Comparison of ENCODE assay signal across 1 cellular context in genomic region chr19:4182082-4182926, GRCh38.
TF ChIP-seq lines count a peak whose summit lies in the region.

Gene ANKRD24, plus strand, starts transcription at chr19:4182689. Its CDS starts 3,737 bp downstream, at chr19:4186426.
Gene SIRT6, minus strand, starts transcription at chr19:4182563. Its CDS starts 24 bp downstream, at chr19:4182539.

TF ChIP-seq in HepG2, 621 proteins besides CTCF, POLR2A, EP300 and RAD21 (continued from another document and continues in another):
- peak; percentile 62; the same call in 1 of the 2 replicates for TF ChIP-seq YEATS4 (CRISPR knock-in tag; IDR thresholded peaks at IDR 0.05; ENCODE audit: borderline replicate concordance)
- peak; percentile 89 for TF ChIP-seq ZNF605 (CRISPR knock-in tag; IDR thresholded peaks at IDR 0.05)
- TF ChIP-seq AKAP8 (CRISPR knock-in tag; IDR thresholded peaks at IDR 0.05): peak; percentile 56; the same call in 1 of the 2 replicates
- TF ChIP-seq HOMEZ (CRISPR knock-in tag; IDR thresholded peaks at IDR 0.05; ENCODE audit: low read depth): no peak
- 0 out of 2 replicates have a peak, but pooled peaks have one; percentile 69 for TF ChIP-seq HES4 (CRISPR knock-in tag; IDR thresholded peaks at IDR 0.05; ENCODE audit: borderline replicate concordance)
- TF ChIP-seq ZNF18 (CRISPR knock-in tag; IDR thresholded peaks at IDR 0.05; ENCODE audit: insufficient replicate concordance): no peak
- TF ChIP-seq RNF2 (conservative IDR thresholded peaks at IDR 0.05; ENCODE audit: low read depth): 0 out of 2 replicates have a peak, but pooled peaks have one; percentile 56
- TF ChIP-seq FOXO4 (CRISPR knock-in tag; conservative IDR thresholded peaks at IDR 0.05): no peak
- peak; percentile 57; the same call in 1 of the 2 replicates for TF ChIP-seq SKIL (CRISPR knock-in tag; IDR thresholded peaks at IDR 0.05; ENCODE audit: borderline replicate concordance)
- no peak for TF ChIP-seq DPF2 (CRISPR knock-in tag; IDR thresholded peaks at IDR 0.05; ENCODE audit: borderline replicate concordance, low read depth)
- peak; percentile 79 for TF ChIP-seq RBM39 (IDR thresholded peaks at IDR 0.05; ENCODE audit: low read depth, low read length, poor library complexity, severe bottlenecking)
- 0 out of 2 replicates have a peak, but pooled peaks have one; percentile 69 for TF ChIP-seq ZNF572 (CRISPR knock-in tag; IDR thresholded peaks at IDR 0.05)
- no peak for TF ChIP-seq TIGD3 (CRISPR knock-in tag; IDR thresholded peaks at IDR 0.05; ENCODE audit: borderline replicate concordance)
- TF ChIP-seq TBX2 (CRISPR knock-in tag; IDR thresholded peaks at IDR 0.05; ENCODE audit: borderline replicate concordance): peak; percentile 74; the same call in 1 of the 2 replicates
- TF ChIP-seq E2F2 (CRISPR knock-in tag; IDR thresholded peaks at IDR 0.05; ENCODE audit: borderline replicate concordance): no peak; the same call in 1 of the 2 replicates
- no peak for TF ChIP-seq ZNF740 (CRISPR knock-in tag; IDR thresholded peaks at IDR 0.05)
- TF ChIP-seq MED13 (CRISPR knock-in tag; IDR thresholded peaks at IDR 0.05): no peak
- TF ChIP-seq FOXM1 (CRISPR knock-in tag; IDR thresholded peaks at IDR 0.05): no peak
- no peak for TF ChIP-seq FOSL1 (CRISPR knock-in tag; IDR thresholded peaks at IDR 0.05; ENCODE audit: borderline replicate concordance)
- TF ChIP-seq ZNF652 (CRISPR knock-in tag; IDR thresholded peaks at IDR 0.05; ENCODE audit: borderline replicate concordance, low read depth): no peak; the same call in 1 of the 2 replicates
- TF ChIP-seq ZNF674 (CRISPR knock-in tag; IDR thresholded peaks at IDR 0.05; ENCODE audit: low read depth): no peak
- no peak for TF ChIP-seq CHD2 (IDR thresholded peaks at IDR 0.05; ENCODE audit: low read depth, low read length)
- TF ChIP-seq CEBPG (CRISPR knock-in tag; IDR thresholded peaks at IDR 0.05): peak; percentile 18; the same call in 1 of the 2 replicates
- 0 out of 2 replicates have a peak, but pooled peaks have one; percentile 13 for TF ChIP-seq ZNF567 (CRISPR knock-in tag; IDR thresholded peaks at IDR 0.05; ENCODE audit: borderline replicate concordance)
- peak; percentile 87 for TF ChIP-seq ZNF547 (CRISPR knock-in tag; IDR thresholded peaks at IDR 0.05)
- peak; percentile 84; the same call in 1 of the 2 replicates for TF ChIP-seq ZNF33A (CRISPR knock-in tag; IDR thresholded peaks at IDR 0.05; ENCODE audit: borderline replicate concordance)
- no peak for TF ChIP-seq ZNF207 (IDR thresholded peaks at IDR 0.05; ENCODE audit: borderline replicate concordance)
- no peak for TF ChIP-seq SRF (IDR thresholded peaks at IDR 0.05; ENCODE audit: low read depth, low read length)
- TF ChIP-seq HIVEP1 (CRISPR knock-in tag; IDR thresholded peaks at IDR 0.05): peak; percentile 87
- no peak for TF ChIP-seq TRIM22 (IDR thresholded peaks at IDR 0.05)
- no peak for TF ChIP-seq NFIB (CRISPR knock-in tag; IDR thresholded peaks at IDR 0.05; ENCODE audit: borderline replicate concordance)
- TF ChIP-seq KLF13 (CRISPR knock-in tag; IDR thresholded peaks at IDR 0.05): no peak
- TF ChIP-seq THAP9 (CRISPR knock-in tag; IDR thresholded peaks at IDR 0.05; ENCODE audit: borderline replicate concordance): peak; percentile 97
- TF ChIP-seq NFE2 (CRISPR knock-in tag; IDR thresholded peaks at IDR 0.05): no peak
- TF ChIP-seq NCOA5 (CRISPR knock-in tag; IDR thresholded peaks at IDR 0.05): no peak
- no peak for TF ChIP-seq TERF1 (CRISPR knock-in tag; IDR thresholded peaks at IDR 0.05)
- no peak for TF ChIP-seq EED (CRISPR knock-in tag; IDR thresholded peaks at IDR 0.05)
- TF ChIP-seq POGZ (CRISPR knock-in tag; IDR thresholded peaks at IDR 0.05): peak; percentile 75; the same call in 1 of the 2 replicates
- TF ChIP-seq HDAC1 (CRISPR knock-in tag; IDR thresholded peaks at IDR 0.05): peak; percentile 95
- peak; percentile 95 for TF ChIP-seq GABPA (IDR thresholded peaks at IDR 0.05; ENCODE audit: low read depth, low read length)
- TF ChIP-seq GABPA (CRISPR knock-in tag; IDR thresholded peaks at IDR 0.05; ENCODE audit: low read depth): peak; percentile 98
- TF ChIP-seq TRIM24 (CRISPR knock-in tag; IDR thresholded peaks at IDR 0.05): no peak
- TF ChIP-seq SIN3A (IDR thresholded peaks at IDR 0.05; ENCODE audit: borderline replicate concordance, low read depth, low read length): peak; percentile 89; the same call in 1 of the 2 replicates
- no peak for TF ChIP-seq ZNF7 (CRISPR knock-in tag; IDR thresholded peaks at IDR 0.05)
- TF ChIP-seq ZNF564 (CRISPR knock-in tag; IDR thresholded peaks at IDR 0.05): 0 out of 2 replicates have a peak, but pooled peaks have one; percentile 40
- no peak for TF ChIP-seq MZF1 (CRISPR knock-in tag; IDR thresholded peaks at IDR 0.05; ENCODE audit: borderline replicate concordance)
- TF ChIP-seq ZNF839 (CRISPR knock-in tag; IDR thresholded peaks at IDR 0.05; ENCODE audit: borderline replicate concordance): peak; percentile 81; the same call in 1 of the 2 replicates
- 0 out of 2 replicates have a peak, but pooled peaks have one; percentile 24 for TF ChIP-seq MEIS2 (CRISPR knock-in tag; IDR thresholded peaks at IDR 0.05)
- no peak; the same call in 1 of the 2 replicates for TF ChIP-seq DNMT3B (CRISPR knock-in tag; conservative IDR thresholded peaks at IDR 0.05)
- TF ChIP-seq ZSCAN9 (CRISPR knock-in tag; IDR thresholded peaks at IDR 0.05; ENCODE audit: borderline replicate concordance): peak; percentile 47; the same call in 1 of the 2 replicates
- TF ChIP-seq KMT2A (CRISPR knock-in tag; IDR thresholded peaks at IDR 0.05): peak; percentile 90
- no peak for TF ChIP-seq HMGA1 (CRISPR knock-in tag; conservative IDR thresholded peaks at IDR 0.05)
- TF ChIP-seq FOXC1 (CRISPR knock-in tag; IDR thresholded peaks at IDR 0.05; ENCODE audit: borderline replicate concordance): no peak
- TF ChIP-seq MXI1 (IDR thresholded peaks at IDR 0.05; ENCODE audit: borderline replicate concordance, low read depth, low read length): peak; percentile 96; the same call in 2 of the 3 replicates
- no peak for TF ChIP-seq PAWR (CRISPR knock-in tag; IDR thresholded peaks at IDR 0.05; ENCODE audit: borderline replicate concordance)
